ENCODE assay signal across 22 cellular contexts in the genomic region with DNA sequence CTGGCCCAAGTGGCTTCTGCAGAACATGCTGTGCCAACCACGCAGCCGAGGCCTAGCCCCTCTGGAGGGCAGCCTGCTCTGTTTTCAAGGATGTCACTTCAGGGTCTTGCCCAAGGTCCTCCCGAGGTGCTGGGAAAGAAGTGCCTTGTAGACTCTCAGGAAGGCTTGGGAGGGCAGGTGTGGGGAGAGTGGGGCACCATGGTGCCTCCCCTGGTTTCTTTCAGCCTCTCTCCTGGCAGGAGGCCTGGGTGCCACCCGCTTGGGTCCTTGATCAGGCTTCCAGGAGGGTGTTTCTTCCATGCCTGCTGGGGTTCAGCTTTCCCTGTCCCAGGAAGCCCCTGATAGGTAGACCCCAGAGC.
A peak's percentile ranks its signal among the peaks of the same experiment; 100 is the strongest.
DNase-seq lines count a peak whose midpoint lies in the region; ATAC-seq and TF ChIP-seq lines count a peak whose summit lies in the region.
"Had no signal": no experiment of that assay in that cellular context is flagged by ENCODE, and none has a peak within 500 bp of the region (broad histone marks: within the 10 kb centered on the region; RNA-seq: fewer than 3 reads in every experiment).

No MANE protein-coding gene starts in this region.

- peak overlapping the region; percentile 29 for H3K27ac ChIP-seq in RWPE1
- peak overlapping the region; percentile 80 for H3K27ac ChIP-seq in ascending aorta
- no peak overlapping the region for H3K27ac ChIP-seq in right cardiac atrium (ENCODE audit: low read length)
- peak overlapping the region; percentile 65 for H3K27ac ChIP-seq in substantia nigra (ENCODE audit: low read depth, low read length, poor library complexity, severe bottlenecking)
- no peak overlapping the region for H3K27ac ChIP-seq in suprapubic skin
- H3K27ac ChIP-seq: colonic mucosa had no signal

- H3K36me3 ChIP-seq in ascending aorta (peaks cover 19 to 40% of the 10 kb centered on the region in 2 donors), suprapubic skin (peaks cover 71% of the 10 kb centered on the region)
- H3K36me3 ChIP-seq: colonic mucosa, HAP-1 had no signal

- H3K4me3 ChIP-seq in ascending aorta (no peak overlapping the region), right cardiac atrium (ENCODE audit: low read length) (no peak overlapping the region), suprapubic skin (no peak overlapping the region)
- H3K4me3 ChIP-seq: colonic mucosa, HAP-1, left lung, Peyer's patch had no signal

- H3K27me3 ChIP-seq in ascending aorta (no peaks in the 10 kb centered on the region), right cardiac atrium (ENCODE audit: control insufficient read depth, insufficient read depth) (no peaks in the 10 kb centered on the region), suprapubic skin (no peaks in the 10 kb centered on the region)
- H3K27me3 ChIP-seq: colonic mucosa, left lung, Peyer's patch had no signal

- no peak for TF ChIP-seq CTCF in RWPE1 (conservative IDR thresholded peaks at IDR 0.05; ENCODE audit: low read depth)
- TF ChIP-seq CTCF in ascending aorta (IDR thresholded peaks at IDR 0.05), result no peak
- no peak for TF ChIP-seq CTCF in suprapubic skin (IDR thresholded peaks at IDR 0.05)

- POLR2A ChIA-PET in RWPE1 (lab: Yijun Ruan, JAX; ENCODE audit: low non-redundant PET), result no interaction called here

- DNase-seq in RWPE1 (ENCODE audit: low spot score) (no peak), ascending aorta (ENCODE audit: low spot score in 2 of 2) (no peak), right cardiac atrium (peak in 2 of 3 donors; percentile 43 to 58), substantia nigra (lab: John Stamatoyannopoulos, UW) (no peak), suprapubic skin (ENCODE audit: low spot score in 2 of 2) (no peak), inferior parietal cortex (ENCODE audit: extremely low spot score) (no peak)
- DNase-seq: activated CD4-positive, alpha-beta T cell treated with anti-CD3 and anti-CD28 coated beads, Interleukin-2, amount 50 U/mL, for 4 hours; activated CD8-positive, alpha-beta memory T cell treated with anti-CD3 and anti-CD28 coated beads, Interleukin-2, amount 50 U/mL, for 48 hours; activated naive CD8-positive, alpha-beta T cell treated with anti-CD3 and anti-CD28 coated beads, Interleukin-2, amount 10 ng/mL, durations not matched to agents 7 days and 5 days; CD4-positive, alpha-beta memory T cell; colonic mucosa; DMS53; endodermal cell; GF-D8; KBM-7; NCI-H524 treated with DMSO at 0.1 percent for 48 hours; Peyer's patch; stimulated activated CD4-positive, alpha-beta T cell treated with anti-CD3 and anti-CD28 coated beads, Interleukin-4, amount 100 ng/mL, for 4 hours had no signal

- H3K9me3 ChIP-seq in ascending aorta (no peaks in the 10 kb centered on the region), right cardiac atrium (ENCODE audit: control insufficient read depth, low read length) (no peaks in the 10 kb centered on the region), suprapubic skin (no peaks in the 10 kb centered on the region)
- H3K9me3 ChIP-seq: colonic mucosa, HAP-1, left lung, Peyer's patch had no signal

- intact Hi-C loops in ascending aorta (cut with DNase I) (no loop called here), right cardiac atrium (cut with DNase I) (no loop called here)

- 81% methylated on average over 4 of the region's 4 CpGs for WGBS in right cardiac atrium
- WGBS in suprapubic skin, result 100% methylated on average over 1 of the region's 4 CpGs

- TF ChIP-seq POLR2A in suprapubic skin (IDR thresholded peaks at IDR 0.05), result no peak

- ATAC-seq in right cardiac atrium, result no peak
- no peak for ATAC-seq in HG02870 (IDR thresholded peaks at IDR 0.05; ENCODE audit: unreplicated experiment)
- ATAC-seq: WTC11 had no signal

- peaks cover 28 to 50% of the 10 kb centered on the region in 2 donors for H3K4me1 ChIP-seq in ascending aorta
- H3K4me1 ChIP-seq in right cardiac atrium (ENCODE audit: control insufficient read depth, insufficient read depth, low read length), result peaks cover 35% of the 10 kb centered on the region
- H3K4me1 ChIP-seq in suprapubic skin, result peaks cover 89% of the 10 kb centered on the region
- H3K4me1 ChIP-seq: colonic mucosa, HAP-1 had no signal

- CTCF ChIA-PET in RWPE1 (lab: Yijun Ruan, JAX), result no interaction called here

- TF ChIP-seq EP300 in suprapubic skin (IDR thresholded peaks at IDR 0.05), result no peak

Comparison
In these comparisons a context has a peak if more than half of its experiments do, and no peak if none do; other contexts are left out.
1. DNase-seq: peak in right cardiac atrium (2 of 3); none in RWPE1 (single experiment), ascending aorta (0 of 2), substantia nigra (0 of 49), suprapubic skin (0 of 2) and inferior parietal cortex (single experiment).
2. H3K27ac ChIP-seq: peak in RWPE1 (single experiment), ascending aorta (2 of 2) and substantia nigra (single experiment); none in right cardiac atrium (single experiment) and suprapubic skin (single experiment).